In genomic region chr7:106767498-106768323, GRCh38 we compare ENCODE assay signal across 9 cellular contexts.
DNase-seq lines count a peak whose midpoint lies in the region; ATAC-seq, FAIRE-seq and TF ChIP-seq lines count a peak whose summit lies in the region.
"Had no signal": no experiment of that assay in that cellular context is flagged by ENCODE, and none has a peak within 500 bp of the region (broad histone marks: within the 10 kb centered on the region; RNA-seq: fewer than 3 reads in every experiment).

No MANE protein-coding gene starts in this region.

- DNase-seq in GM10266 (ENCODE audit: extremely low spot score) (peak; percentile 13), LoVo (ENCODE audit: low spot score) (peak; percentile 35), fibroblast of pulmonary artery (ENCODE audit: low read depth) (peak; percentile 37), D721Med (ENCODE audit: insufficient read length, low spot score) (no peak), NCI-H524 (lab: John Stamatoyannopoulos, UW) (no peak), HK-2 (ENCODE audit: unreplicated experiment) (no peak), NCI-H1092 treated with DMSO at 0.1 percent for 48 hours (lab: John Stamatoyannopoulos, UW) (no peak)

- no peak for FAIRE-seq in D721Med (lab: Jason Lieb, UNC)
- FAIRE-seq: islet of Langerhans had no signal

- peak; percentile 73 for ATAC-seq in GM21576 (IDR thresholded peaks at IDR 0.05; ENCODE audit: unreplicated experiment)

- TF ChIP-seq CTCF in GM10266 (IDR thresholded peaks at IDR 0.05; ENCODE audit: control insufficient read depth, insufficient read depth, low read depth, missing control alignments): no peak
- TF ChIP-seq CTCF in fibroblast of pulmonary artery (IDR thresholded peaks at IDR 0.05; ENCODE audit: low read length, missing control alignments): no peak
- no peak for TF ChIP-seq CTCF in D721Med (IDR thresholded peaks at IDR 0.05; ENCODE audit: insufficient read depth, missing control alignments)

- no peak overlapping the region for H3K4me3 ChIP-seq in fibroblast of pulmonary artery (replicated peaks; ENCODE audit: low read depth, low read length)

Comparison
In these comparisons a context has a peak if more than half of its experiments do, and no peak if none do; other contexts are left out.
1. DNase-seq: peak in GM10266 (single experiment), LoVo (single experiment) and fibroblast of pulmonary artery (single experiment); none in D721Med (single experiment), NCI-H524 (0 of 2), HK-2 (single experiment) and NCI-H1092 treated with DMSO at 0.1 percent for 48 hours (single experiment).